Comparison of ENCODE assay signal across 8 cellular contexts in genomic region chr2:212539145-212539880, GRCh38. TPM values are rescaled to one million over a fixed set of nuclear protein-coding genes. Genes with fewer than 3 reads are reported as not detected.
DNase-seq lines count a peak whose midpoint lies in the region; ATAC-seq and TF ChIP-seq lines count a peak whose summit lies in the region.

No MANE protein-coding gene starts in this region.

- CTCF ChIA-PET in RWPE1 (lab: Yijun Ruan, JAX) = interaction anchor here (0.5 kb wide), 1 partner anchor 406 kb away, joined by 5 read pairs; no protein-coding TSS in a partner anchor

- peaks cover 6% of the 10 kb centered on the region for H3K36me3 Mint-ChIP-seq in natural killer cell

- H3K4me3 ChIP-seq in fibroblast of lung (replicated peaks in 1 of 4; ENCODE audit: control extremely low read depth in 1 of 4, insufficient read depth in 1 of 4, low read depth in 3 of 4, low read length in 4 of 4) = peak overlapping the region; percentile 50 to 61 (median 54)

- H3K9me3 Mint-ChIP-seq in natural killer cell = no peaks in the 10 kb centered on the region

- no peaks in the 10 kb centered on the region for H3K79me2 ChIP-seq in fibroblast of lung (ENCODE audit: control insufficient read depth, insufficient read depth, low read length)

- TF ChIP-seq POLR2A in GM18505 (IDR thresholded peaks at IDR 0.05; ENCODE audit: borderline replicate concordance, extremely low read depth, insufficient read depth, insufficient read length) = no peak

- TF ChIP-seq CTCF in RWPE1 (conservative IDR thresholded peaks at IDR 0.05; ENCODE audit: low read depth) = no peak
- TF ChIP-seq CTCF in fibroblast of lung (conservative IDR thresholded peaks at IDR 0.05 in 1 of 2, IDR thresholded peaks at IDR 0.05 in 1 of 2; ENCODE audit: low read depth in 1 of 2, low read length in 2 of 2) = no peak
- TF ChIP-seq CTCF in natural killer cell (IDR thresholded peaks at IDR 0.05) = no peak

- peaks cover 2% of the 10 kb centered on the region for H3K4me1 ChIP-seq in fibroblast of lung (ENCODE audit: control insufficient read depth, extremely low read depth, insufficient read depth, low read length)

- H3K9me3 ChIP-seq in fibroblast of lung (ENCODE audit: control insufficient read depth, insufficient read depth, low read depth, low read length) = no peaks in the 10 kb centered on the region

- H3K4me3 Mint-ChIP-seq in natural killer cell = peak overlapping the region; percentile 70

- H2AFZ ChIP-seq in fibroblast of lung (ENCODE audit: low read length) = no peak overlapping the region

- H3K27ac Mint-ChIP-seq in natural killer cell = no peak overlapping the region

- no peak for ATAC-seq in natural killer cell
- ATAC-seq in GM18505 (IDR thresholded peaks at IDR 0.05; ENCODE audit: unreplicated experiment) = no peak
- ATAC-seq in HG02870 (IDR thresholded peaks at IDR 0.05; ENCODE audit: unreplicated experiment) = no peak

- in situ Hi-C loops in ACHN (cut with HindIII; ENCODE audit: low pct_ligation_motif_present, low pct_unique_long_range_greater_than_20kb, low sequenced_read_pairs) = no loop called here

- POLR2A ChIA-PET in RWPE1 (lab: Yijun Ruan, JAX; ENCODE audit: low non-redundant PET) = interaction anchor here (0.7 kb wide), 1 partner anchor 661 kb away, joined by 5 read pairs; no protein-coding TSS in a partner anchor

- H3K36me3 ChIP-seq in fibroblast of lung (ENCODE audit: control insufficient read depth, insufficient read depth, low read length) = no peaks in the 10 kb centered on the region

- no peak overlapping the region for H3K9ac ChIP-seq in fibroblast of lung (ENCODE audit: insufficient read depth, low read length)

- H3K27me3 ChIP-seq in fibroblast of lung (ENCODE audit: control insufficient read depth, insufficient read depth, low read length) = peaks cover 17% of the 10 kb centered on the region

- H3K27ac ChIP-seq in RWPE1 (no peak overlapping the region), fibroblast of lung (ENCODE audit: insufficient read depth, low read length) (no peak overlapping the region)

- peak overlapping the region; percentile 89 for H3K4me2 ChIP-seq in fibroblast of lung (ENCODE audit: extremely low read depth, insufficient read depth, low read length)

- peaks cover 0 to 3% of the 10 kb centered on the region in 2 donors for H3K4me1 Mint-ChIP-seq in natural killer cell

- intact Hi-C loops in natural killer cell (cut with micrococcal nuclease) = no loop called here

- peaks cover 53 to 78% of the 10 kb centered on the region in 2 donors for H3K27me3 Mint-ChIP-seq in natural killer cell (ENCODE audit: low read depth in 2 of 2)

- DNase-seq in DMS153 (lab: John Stamatoyannopoulos, UW) = peak; percentile 38
- no peak for DNase-seq in DMS153 treated with DMSO at 0.1 percent for 48 hours (lab: John Stamatoyannopoulos, UW; ENCODE audit: unreplicated experiment)
- peak; percentile 58 for DNase-seq in RWPE1 (ENCODE audit: low spot score)
- DNase-seq in fibroblast of lung (ENCODE audit: low read depth in 2 of 2) = peak; percentile 6 to 23
- DNase-seq in natural killer cell = no peak
- DNase-seq in ACHN = no peak

- no peaks in the 10 kb centered on the region for H4K20me1 ChIP-seq in fibroblast of lung (ENCODE audit: control insufficient read depth, extremely low read depth, insufficient read depth, low read length)

RNA-seq across cellular contexts. Expression of gene ERBB4, which starts 0.7 kb away (rescaled TPM):
- total RNA-seq in fibroblast of lung (under 0.01 and 0.17 TPM in 2 replicates), natural killer cell (under 1 TPM in 1 of 3 donors, not detected in 2; 0.08 TPM)
- 0.08 and 0.10 TPM in 2 replicates for polyA plus RNA-seq in fibroblast of lung
- polyA plus RNA-seq in fibroblast of lung (2012) = 0.08 TPM in 1 of 2 replicates, not detected in the other
- 0.07 TPM in 1 of 2 replicates, not detected in the other for polyA minus RNA-seq in fibroblast of lung (ENCODE audit: low replicate concordance)

Comparison
In these comparisons a context has a peak if more than half of its experiments do, and no peak if none do; other contexts are left out.
1. DNase-seq: peak in DMS153 (single experiment), RWPE1 (single experiment) and fibroblast of lung (2 of 2); none in DMS153 treated with DMSO at 0.1 percent for 48 hours (single experiment), natural killer cell (single experiment) and ACHN (single experiment).